In genomic region chr12:1529862-1530591, GRCh38 we compare ENCODE assay signal across 8 cellular contexts.
DNase-seq lines count a peak whose midpoint lies in the region; ATAC-seq and TF ChIP-seq lines count a peak whose summit lies in the region.

No MANE protein-coding gene starts in this region.

- peaks cover 18% of the 10 kb centered on the region for H3K27me3 Mint-ChIP-seq in Caco-2 (ENCODE audit: insufficient read depth, unreplicated experiment)

- CTCF ChIA-PET in Caco-2 (lab: Charles Lee) = no interaction called here

- no peak for TF ChIP-seq POLR2A in vagina (IDR thresholded peaks at IDR 0.05)

- H3K4me1 Mint-ChIP-seq in Caco-2 (ENCODE audit: low read depth, unreplicated experiment) = peaks cover 6% of the 10 kb centered on the region

- no peaks in the 10 kb centered on the region for H3K9me3 Mint-ChIP-seq in Caco-2 (ENCODE audit: unreplicated experiment)

- H3K27ac ChIP-seq in lung (ENCODE audit: low read depth in 1 of 2, low read length in 1 of 2) (no peak overlapping the region), vagina (no peak overlapping the region)

- H3K4me1 ChIP-seq in Caco-2 = peaks cover 4% of the 10 kb centered on the region; the same call in 1 of the 2 replicates
- peaks cover 0 to 3% of the 10 kb centered on the region in 2 donors for H3K4me1 ChIP-seq in lung (ENCODE audit: control insufficient read depth in 2 of 2, insufficient read depth in 2 of 2, low read length in 2 of 2)
- peaks cover 10% of the 10 kb centered on the region for H3K4me1 ChIP-seq in vagina

- H3K4me3 ChIP-seq in Caco-2 (ENCODE audit: low read depth, low read length) (peak overlapping the region; percentile 31), choroid plexus epithelial cell (ENCODE audit: low read depth, low read length) (peak overlapping the region; percentile 66), lung (peak overlapping the region; percentile 17), vagina (peak overlapping the region; percentile 48 to 60)

- WGBS in lung, 2 donors = 4% methylated on average over 45 to 101 of the region's 101 CpGs

- POLR2A ChIA-PET in Caco-2 (lab: Charles Lee) = no interaction called here

- H3K4me3 Mint-ChIP-seq in Caco-2 (ENCODE audit: unreplicated experiment) = peak overlapping the region; percentile 70

- TF ChIP-seq EP300 in Ishikawa (IDR thresholded peaks at IDR 0.05; ENCODE audit: borderline replicate concordance) = no peak

- no peak for TF ChIP-seq RAD21 in Ishikawa (IDR thresholded peaks at IDR 0.05; ENCODE audit: low read depth)

- H3K27me3 ChIP-seq in Caco-2 (replicated peaks; ENCODE audit: control insufficient read depth, insufficient read depth, low read length) = peaks cover 7% of the 10 kb centered on the region
- no peaks in the 10 kb centered on the region for H3K27me3 ChIP-seq in lung (ENCODE audit: control insufficient read depth, insufficient read depth)
- no peaks in the 10 kb centered on the region for H3K27me3 ChIP-seq in vagina

- H3K36me3 ChIP-seq in Caco-2 (ENCODE audit: control insufficient read depth, insufficient read depth, low read length) (no peaks in the 10 kb centered on the region), lung (ENCODE audit: control insufficient read depth in 2 of 2, insufficient read depth in 2 of 2, low read length in 2 of 2) (no peaks in the 10 kb centered on the region), vagina (no peaks in the 10 kb centered on the region)

- BruUV-seq in Caco-2 (replicated peaks; lab: Mats Ljungman, UMichigan) = no TSS peak

- H3K9me3 ChIP-seq in Caco-2 = no peaks in the 10 kb centered on the region
- no peaks in the 10 kb centered on the region for H3K9me3 ChIP-seq in lung (ENCODE audit: control insufficient read depth in 2 of 2, insufficient read depth in 1 of 2, low read length in 1 of 2)
- H3K9me3 ChIP-seq in vagina = no peaks in the 10 kb centered on the region

- H3K36me3 Mint-ChIP-seq in Caco-2 (ENCODE audit: insufficient read depth, unreplicated experiment) = no peaks in the 10 kb centered on the region

- DNase-seq in Caco-2 (peak in 1 of 2 experiments; percentile 38), choroid plexus epithelial cell (ENCODE audit: low read depth) (no peak), lung (ENCODE audit: low spot score) (no peak), vagina (ENCODE audit: extremely low spot score in 2 of 2) (no peak), NCI-H2107 (lab: John Stamatoyannopoulos, UW) (no peak), DMS114 treated with DMSO at 0.1 percent for 48 hours (lab: John Stamatoyannopoulos, UW; ENCODE audit: unreplicated experiment) (no peak)

- intact Hi-C loops in Caco-2 (cut with micrococcal nuclease; ENCODE audit: unreplicated experiment) = no loop called here
- intact Hi-C loops in vagina (cut with DNase I) = no loop called here

- H3K27ac Mint-ChIP-seq in Caco-2 (ENCODE audit: unreplicated experiment) = no peak overlapping the region

- ATAC-seq in lung (ENCODE audit: insufficient read depth, low FRiP score) (no peak), HG03432 (IDR thresholded peaks at IDR 0.05; ENCODE audit: unreplicated experiment) (no peak)

- TF ChIP-seq CTCF in Caco-2 (IDR thresholded peaks at IDR 0.05; ENCODE audit: insufficient read depth in 1 of 2, low read depth in 1 of 2, low read length in 1 of 2, severe bottlenecking in 1 of 2, unreplicated experiment in 1 of 2) (no peak), choroid plexus epithelial cell (conservative IDR thresholded peaks at IDR 0.05; ENCODE audit: low read depth, low read length) (no peak), lung (IDR thresholded peaks at IDR 0.05; ENCODE audit: control extremely low read depth, extremely low read depth) (no peak), vagina (IDR thresholded peaks at IDR 0.05) (no peak)

TF ChIP-seq in Ishikawa, 13 proteins besides CTCF, POLR2A, EP300 and RAD21:
- TF ChIP-seq TAF1 (IDR thresholded peaks at IDR 0.05; ENCODE audit: low read depth) (peak; percentile 16; the same call in 1 of the 2 replicates), REST (IDR thresholded peaks at IDR 0.05; ENCODE audit: low read depth) (no peak)
